ENCODE assay signal across 12 cellular contexts in genomic region chr11:105000167-105000566, GRCh38. TPM values are rescaled to one million over a fixed set of nuclear protein-coding genes. Genes with fewer than 3 reads are reported as not detected.
DNase-seq lines count a peak whose midpoint lies in the region; TF ChIP-seq lines count a peak whose summit lies in the region.
"Had no signal": no experiment of that assay in that cellular context is flagged by ENCODE, and none has a peak within 500 bp of the region (broad histone marks: within the 10 kb centered on the region; RNA-seq: fewer than 3 reads in every experiment).

No MANE protein-coding gene starts in this region.

- TF ChIP-seq CTCF in AG10803 (conservative IDR thresholded peaks at IDR 0.05; ENCODE audit: low read length) (0 out of 2 replicates have a peak, but pooled peaks have one; percentile 6), fibroblast of mammary gland (conservative IDR thresholded peaks at IDR 0.05; ENCODE audit: control insufficient read depth, insufficient read depth, low read depth, low read length) (peak; percentile 31)

- no peak overlapping the region for H3K4me3 ChIP-seq in AG10803 (ENCODE audit: low read length)
- H3K4me3 ChIP-seq in fibroblast of mammary gland (ENCODE audit: control insufficient read depth, low read depth, low read length): no peak overlapping the region
- H3K4me3 ChIP-seq: ovary, transverse colon had no signal

- peak; percentile 5 for DNase-seq in AG10803 (ENCODE audit: low read depth)
- DNase-seq in GM03348 (ENCODE audit: low spot score): peak; percentile 10
- peak; percentile 3 for DNase-seq in NCI-H460 (ENCODE audit: extremely low read depth, low read depth)
- peak; percentile 27 for DNase-seq in fibroblast of mammary gland (ENCODE audit: low read depth)
- DNase-seq in germinal center (ENCODE audit: low spot score): no peak
- no peak for DNase-seq in stimulated activated naive CD4-positive, alpha-beta T cell treated with Interleukin-2 at 50 U/mL for 16 hours (lab: John Stamatoyannopoulos, UW)
- no peak for DNase-seq in ureter (ENCODE audit: low spot score)
- no peak for DNase-seq in NCI-H1048 (lab: John Stamatoyannopoulos, UW)
- DNase-seq: left cardiac atrium, NCI-H2171 treated with DMSO at 0.1 percent for 48 hours, ovary had no signal

RNA-seq across cellular contexts. Expression of gene CASP5, which starts 22.8 kb away (rescaled TPM):
- 0.10 and 0.55 TPM in 2 replicates for total RNA-seq in NCI-H460 (2014; rRNA removed; shearing (Covaris generic))
- not detected in 2 replicates for polyA plus RNA-seq in NCI-H460 (2014; cell fraction: nucleus; rRNA removed)
- not detected for total RNA-seq in ureter

RNA-seq across cellular contexts. Expression of gene CASP4, which starts 31.8 kb away (rescaled TPM):
- total RNA-seq in NCI-H460 (2014; rRNA removed; shearing (Covaris generic)): 146 and 150 TPM in 2 replicates
- 76.3 and 114 TPM in 2 replicates for polyA plus RNA-seq in NCI-H460 (2014; cell fraction: nucleus; rRNA removed)
- total RNA-seq in ureter: 70.6 TPM

RNA-seq across cellular contexts. Expression of gene CASP1, which starts 34.8 kb away (rescaled TPM):
- 0.32 and 0.62 TPM in 2 replicates for total RNA-seq in NCI-H460 (2014; rRNA removed; shearing (Covaris generic))
- polyA plus RNA-seq in NCI-H460 (2014; cell fraction: nucleus; rRNA removed): not detected in 2 replicates
- 39.6 TPM for total RNA-seq in ureter

RNA-seq across cellular contexts. Expression of gene CARD16, which starts 45.0 kb away (rescaled TPM):
- total RNA-seq in NCI-H460 (2014; rRNA removed; shearing (Covaris generic)): not detected in 2 replicates
- polyA plus RNA-seq in NCI-H460 (2014; cell fraction: nucleus; rRNA removed): not detected in 2 replicates
- total RNA-seq in ureter: 14.3 TPM

Comparison
In these comparisons a context has a peak if more than half of its experiments do, and no peak if none do; other contexts are left out.
1. DNase-seq: peak in AG10803 (single experiment), GM03348 (single experiment), NCI-H460 (single experiment) and fibroblast of mammary gland (single experiment); none in germinal center (single experiment), stimulated activated naive CD4-positive, alpha-beta T cell treated with Interleukin-2 at 50 U/mL for 16 hours (single experiment), ureter (single experiment) and NCI-H1048 (single experiment).
2. RNA of gene CASP1, which starts 34.8 kb away (total RNA-seq): 39.6 TPM in ureter (single experiment); 0.32 to 0.62 TPM in NCI-H460; every median in the first group is over 10 times any median in the second.